Comparison of ENCODE assay signal across 5 cellular contexts in genomic region chr1:226611980-226612379, GRCh38.
DNase-seq lines count a peak whose midpoint lies in the region; ATAC-seq and TF ChIP-seq lines count a peak whose summit lies in the region.
"Not testable (repeated sequence)": the region's sequence is repeated elsewhere in the genome, so short reads cannot be mapped to it uniquely, and the experiment has no call there.

No MANE protein-coding gene starts in this region.

- H3K27ac Mint-ChIP-seq in Caco-2 (ENCODE audit: unreplicated experiment) (peak overlapping the region; percentile 59), T-helper 17 cell (peak overlapping the region; percentile 34), MCF 10A (ENCODE audit: low read depth, unreplicated experiment) (peak overlapping the region; percentile 44)
- H3K27ac Mint-ChIP-seq in endodermal cell: not testable (repeated sequence)

- not testable (repeated sequence) for TF ChIP-seq POLR2A in sigmoid colon (IDR thresholded peaks at IDR 0.05)

- not testable (repeated sequence) for BruUV-seq in Caco-2 (replicated peaks; lab: Mats Ljungman, UMichigan); MCF 10A (replicated peaks; lab: Mats Ljungman, UMichigan)

- CTCF ChIA-PET in Caco-2 (lab: Charles Lee) (interaction anchor here (1.8 kb wide), 1 partner anchor 14 kb away, joined by 9 read pairs; no protein-coding TSS in a partner anchor), MCF 10A (lab: Yijun Ruan, JAX) (interaction anchor here (0.5 to 1.0 kb wide), 3 partner anchors 85 to 237 kb away, joined by 3 to 4 read pairs (median 3); no protein-coding TSS in a partner anchor)

- not testable (repeated sequence) for H3K27me3 Mint-ChIP-seq in Caco-2 (ENCODE audit: insufficient read depth, unreplicated experiment); T-helper 17 cell; MCF 10A (ENCODE audit: insufficient read depth, unreplicated experiment)
- peaks cover 13% of the 10 kb centered on the region for H3K27me3 Mint-ChIP-seq in endodermal cell (ENCODE audit: insufficient read depth)

- H3K4me1 Mint-ChIP-seq in Caco-2 (ENCODE audit: low read depth, unreplicated experiment); T-helper 17 cell; MCF 10A (ENCODE audit: insufficient read depth, unreplicated experiment): not testable (repeated sequence)
- peaks cover 11% of the 10 kb centered on the region for H3K4me1 Mint-ChIP-seq in endodermal cell

- H3K27me3 ChIP-seq in Caco-2 (replicated peaks; ENCODE audit: control insufficient read depth, insufficient read depth, low read length); endodermal cell (ENCODE audit: control insufficient read depth, insufficient read depth, low read length, poor library complexity, severe bottlenecking); sigmoid colon: not testable (repeated sequence)

- H3K36me3 Mint-ChIP-seq in Caco-2 (ENCODE audit: insufficient read depth, unreplicated experiment); T-helper 17 cell (ENCODE audit: low read depth); MCF 10A (ENCODE audit: insufficient read depth, unreplicated experiment); endodermal cell (ENCODE audit: low read depth): not testable (repeated sequence)

- H3K9me3 Mint-ChIP-seq in Caco-2 (ENCODE audit: unreplicated experiment); MCF 10A (ENCODE audit: unreplicated experiment); endodermal cell: not testable (repeated sequence)

- H3K9me3 ChIP-seq in Caco-2; T-helper 17 cell (ENCODE audit: control insufficient read depth, low read length, poor library complexity, severe bottlenecking); endodermal cell (ENCODE audit: control insufficient read depth, low read length); sigmoid colon: not testable (repeated sequence)

- not testable (repeated sequence) for H3K4me3 ChIP-seq in Caco-2 (ENCODE audit: low read depth, low read length); endodermal cell (ENCODE audit: low read length); sigmoid colon

- H3K27ac ChIP-seq in endodermal cell (ENCODE audit: low read depth, low read length); sigmoid colon: not testable (repeated sequence)

- not testable (repeated sequence) for ATAC-seq in T-helper 17 cell

- TF ChIP-seq EP300 in sigmoid colon (IDR thresholded peaks at IDR 0.05): not testable (repeated sequence)

- H3K4me1 ChIP-seq in Caco-2: peaks cover 19% of the 10 kb centered on the region
- H3K4me1 ChIP-seq in endodermal cell (ENCODE audit: control insufficient read depth, insufficient read depth, low read length); sigmoid colon: not testable (repeated sequence)

- POLR2A ChIA-PET in Caco-2 (lab: Charles Lee): not testable (repeated sequence)
- POLR2A ChIA-PET in MCF 10A (lab: Yijun Ruan, JAX): interaction anchor here (2.2 kb wide), 1 partner anchor 9 kb away, joined by 13 read pairs; no protein-coding TSS in a partner anchor

- H3K4me3 Mint-ChIP-seq in Caco-2 (ENCODE audit: unreplicated experiment); T-helper 17 cell; MCF 10A (ENCODE audit: unreplicated experiment); endodermal cell: not testable (repeated sequence)

- WGBS in endodermal cell (ENCODE audit: insufficient coverage in 1 of 2, insufficient read length in 1 of 2), 2 experiments: 83% methylated on average over 6 of the region's 6 CpGs; no CpG with 5 or more reads in 1 of the 2 experiments
- 80 to 85% methylated on average over 6 of the region's 6 CpGs for WGBS in sigmoid colon, 2 donors

- DNase-seq in Caco-2; T-helper 17 cell; MCF 10A (ENCODE audit: unreplicated experiment): not testable (repeated sequence)
- peak; percentile 7 for DNase-seq in endodermal cell
- peak; percentile 2 for DNase-seq in sigmoid colon

- intact Hi-C loops in Caco-2 (cut with micrococcal nuclease; ENCODE audit: unreplicated experiment): loop anchor here (5.0 kb wide), 1 partner anchor 190 kb away; no protein-coding TSS in a partner anchor
- intact Hi-C loops in MCF 10A (cut with micrococcal nuclease); sigmoid colon (cut with DNase I): not testable (repeated sequence)

- not testable (repeated sequence) for TF ChIP-seq CTCF in Caco-2 (IDR thresholded peaks at IDR 0.05; ENCODE audit: insufficient read depth in 1 of 2, low read depth in 1 of 2, low read length in 1 of 2, severe bottlenecking in 1 of 2, unreplicated experiment in 1 of 2); MCF 10A (IDR thresholded peaks at IDR 0.05; ENCODE audit: unreplicated experiment); endodermal cell (conservative IDR thresholded peaks at IDR 0.05); sigmoid colon (IDR thresholded peaks at IDR 0.05)

- not testable (repeated sequence) for H3K9ac ChIP-seq in endodermal cell (ENCODE audit: extremely low read depth, low read length, poor library complexity, severe bottlenecking)

- not testable (repeated sequence) for H3K36me3 ChIP-seq in Caco-2 (ENCODE audit: control insufficient read depth, insufficient read depth, low read length); endodermal cell (ENCODE audit: control insufficient read depth, insufficient read depth, low read length); sigmoid colon
